In genomic region chr1:204301171-204301957, GRCh38 we compare ENCODE assay signal across 1 cellular context.
TF ChIP-seq lines count a peak whose summit lies in the region.

No MANE protein-coding gene starts in this region.

TF ChIP-seq in GM23338, 12 proteins besides CTCF, POLR2A, EP300 and RAD21 (continued from another document):
- TF ChIP-seq ZNF462 (CRISPR knock-in tag; IDR thresholded peaks at IDR 0.05), result no peak
